28 cellular contexts compared by ENCODE assay signal in genomic region chr7:138919912-138920311, GRCh38.
DNase-seq lines count a peak whose midpoint lies in the region; ATAC-seq and TF ChIP-seq lines count a peak whose summit lies in the region.
"Had no signal": no experiment of that assay in that cellular context is flagged by ENCODE, and none has a peak within 500 bp of the region (broad histone marks: within the 10 kb centered on the region; RNA-seq: fewer than 3 reads in every experiment).

No MANE protein-coding gene starts in this region.

- POLR2A ChIA-PET in WTC11 (lab: Charles Lee): interaction anchor here (0.6 to 0.7 kb wide), 2 partner anchors 25 to 34 kb away, joined by 3 read pairs; no protein-coding TSS in a partner anchor

- peak overlapping the region; percentile 29 for H3K27ac ChIP-seq in KOPT-K1 (ENCODE audit: low read depth, low read length, poor library complexity, severe bottlenecking)
- H3K27ac ChIP-seq in osteoblast (ENCODE audit: low read depth, low read length): no peak overlapping the region
- H3K27ac ChIP-seq: left lung, SJCRH30, testis had no signal

- H3K4me3 ChIP-seq in osteoblast (ENCODE audit: insufficient read depth, low read length): no peak overlapping the region
- H3K4me3 ChIP-seq: GM23338, left lung, SJCRH30, smooth muscle cell, testis had no signal

- H3K4me2 ChIP-seq in osteoblast (ENCODE audit: insufficient read depth, low read length): peak overlapping the region; percentile 34
- H3K4me2 ChIP-seq: GM23338, smooth muscle cell had no signal

- H3K36me3 ChIP-seq in KOPT-K1 (ENCODE audit: insufficient read depth, low read length) (no peaks in the 10 kb centered on the region), osteoblast (ENCODE audit: insufficient read depth, low read length) (no peaks in the 10 kb centered on the region)
- H3K36me3 ChIP-seq: left lung had no signal

- H3K79me2 ChIP-seq in osteoblast (ENCODE audit: insufficient read depth, low read length): peaks cover 2% of the 10 kb centered on the region

- peaks cover 24% of the 10 kb centered on the region for H3K4me1 Mint-ChIP-seq in WTC11
- H3K4me1 Mint-ChIP-seq: activated B cell treated with CpG ODN at 0.5 μM for 24 hours, memory B cell had no signal

- peaks cover 5% of the 10 kb centered on the region; the same call in 1 of the 2 replicates for H3K9me3 Mint-ChIP-seq in WTC11
- H3K9me3 Mint-ChIP-seq: activated B cell treated with CpG ODN at 0.5 μM for 24 hours; activated naive CD4-positive, alpha-beta T cell treated with anti-CD3 and anti-CD28 coated beads for 36 hours; CD4-positive, CD25-positive, alpha-beta regulatory T cell; GM23338; memory B cell had no signal

- peaks cover 32% of the 10 kb centered on the region for H3K36me3 Mint-ChIP-seq in WTC11
- H3K36me3 Mint-ChIP-seq: CD4-positive, CD25-positive, alpha-beta regulatory T cell had no signal

- H3K27ac Mint-ChIP-seq in WTC11: peak overlapping the region; percentile 31; the same call in 1 of the 2 replicates
- H3K27ac Mint-ChIP-seq: activated B cell treated with CpG ODN at 0.5 μM for 24 hours; activated naive CD4-positive, alpha-beta T cell treated with anti-CD3 and anti-CD28 coated beads for 36 hours; GM23338; memory B cell had no signal

- H3K4me1 ChIP-seq in osteoblast (ENCODE audit: insufficient read depth, low read length): peaks cover 13% of the 10 kb centered on the region
- H3K4me1 ChIP-seq: left lung, SJCRH30, testis had no signal

- no peak overlapping the region for H2AFZ ChIP-seq in osteoblast (ENCODE audit: low read length)
- H2AFZ ChIP-seq: GM23338 had no signal

- no peak overlapping the region for H3K4me3 Mint-ChIP-seq in WTC11
- H3K4me3 Mint-ChIP-seq: activated B cell treated with CpG ODN at 0.5 μM for 24 hours; activated naive CD4-positive, alpha-beta T cell treated with anti-CD3 and anti-CD28 coated beads for 36 hours; CD4-positive, CD25-positive, alpha-beta regulatory T cell; GM23338; memory B cell had no signal

- DNase-seq in activated CD8-positive, alpha-beta memory T cell treated with anti-CD3 and anti-CD28 coated beads for 24 hours: peak; percentile 47
- DNase-seq in activated CD8-positive, alpha-beta memory T cell treated with anti-CD3 and anti-CD28 coated beads, Interleukin-2, amount 50 U/mL, for 4 hours: no peak
- no peak for DNase-seq in WTC11 (ENCODE audit: low spot score)
- no peak for DNase-seq in osteoblast (ENCODE audit: insufficient read length, low spot score, missing footprints)
- DNase-seq in NCI-H526 (lab: John Stamatoyannopoulos, UW): no peak
- DNase-seq in NCI-H2029 treated with DMSO at 0.1 percent for 48 hours (lab: John Stamatoyannopoulos, UW): no peak
- DNase-seq: activated B cell treated with CpG ODN at 0.5 μM for 24 hours; activated naive CD4-positive, alpha-beta T cell treated with anti-CD3 and anti-CD28 coated beads for 36 hours; CD4-positive, CD25-positive, alpha-beta regulatory T cell; DMS79 treated with DMSO at 0.1 percent for 48 hours; effector CD8-positive, alpha-beta T cell; islet precursor cell; KBM-7; left lung; NCI-H1417; NCI-H2107; NCI-H345; NCI-H82; right cardiac atrium; RPMI8226; SJCRH30; stimulated activated naive CD4-positive, alpha-beta T cell; testis had no signal

- no peaks in the 10 kb centered on the region for H3K27me3 Mint-ChIP-seq in WTC11 (ENCODE audit: low read depth)
- H3K27me3 Mint-ChIP-seq: activated B cell treated with CpG ODN at 0.5 μM for 24 hours had no signal

- H3K27me3 ChIP-seq in osteoblast (ENCODE audit: insufficient read depth, low read length): no peaks in the 10 kb centered on the region
- H3K27me3 ChIP-seq: left lung, SJCRH30, testis had no signal

- CTCF ChIA-PET in WTC11 (lab: Charles Lee): interaction anchor here (0.5 to 2.1 kb wide), 2 partner anchors 12 to 238 kb away, joined by 3 to 6 read pairs; no protein-coding TSS in a partner anchor

- no peak for ATAC-seq in WTC11
- no peak for ATAC-seq in GM19463 (IDR thresholded peaks at IDR 0.05; ENCODE audit: unreplicated experiment)
- ATAC-seq: GM23338, left lung had no signal

- H3K9me3 ChIP-seq in KOPT-K1 (ENCODE audit: insufficient read depth, low read length, poor library complexity, severe bottlenecking) (no peaks in the 10 kb centered on the region), osteoblast (ENCODE audit: low read depth, low read length) (no peaks in the 10 kb centered on the region)
- H3K9me3 ChIP-seq: left lung, testis had no signal

- H4K20me1 ChIP-seq in osteoblast (ENCODE audit: insufficient read depth, low read length): no peaks in the 10 kb centered on the region

- TF ChIP-seq CTCF in WTC11 (IDR thresholded peaks at IDR 0.05): no peak
- no peak for TF ChIP-seq CTCF in osteoblast (IDR thresholded peaks at IDR 0.05; ENCODE audit: extremely low read depth, low read depth, low read length)

TF ChIP-seq in WTC11, 78 proteins besides CTCF, POLR2A, EP300 and RAD21:
- TF ChIP-seq MXD4 (CRISPR knock-in tag; IDR thresholded peaks at IDR 0.05; ENCODE audit: borderline replicate concordance) (no peak), CBFB (CRISPR knock-in tag; IDR thresholded peaks at IDR 0.05; ENCODE audit: low read depth) (no peak), KAT7 (CRISPR knock-in tag; IDR thresholded peaks at IDR 0.05; ENCODE audit: borderline replicate concordance) (no peak), NFYB (CRISPR knock-in tag; conservative IDR thresholded peaks at IDR 0.05; ENCODE audit: low read depth) (no peak), E2F5 (CRISPR knock-in tag; IDR thresholded peaks at IDR 0.05) (no peak), ARID4B (CRISPR knock-in tag; IDR thresholded peaks at IDR 0.05; ENCODE audit: borderline replicate concordance) (no peak)
